Comparison of ENCODE assay signal across 8 cellular contexts in genomic region chr4:107989162-107989536, GRCh38. TPM values are rescaled to one million over a fixed set of nuclear protein-coding genes. Genes with fewer than 3 reads are reported as not detected.
DNase-seq lines count a peak whose midpoint lies in the region; ATAC-seq and TF ChIP-seq lines count a peak whose summit lies in the region.

No MANE protein-coding gene starts in this region.

- H3K36me3 ChIP-seq in OCI-LY7 (ENCODE audit: insufficient read depth, low read length): no peaks in the 10 kb centered on the region
- H3K36me3 ChIP-seq in esophagus squamous epithelium: no peaks in the 10 kb centered on the region
- H3K36me3 ChIP-seq in trophoblast cell (ENCODE audit: control insufficient read depth in 1 of 2, insufficient read depth in 2 of 2, low read length in 2 of 2): no peaks in the 10 kb centered on the region

- H3K9me2 ChIP-seq in OCI-LY7 (ENCODE audit: insufficient read depth, low read length): no peaks in the 10 kb centered on the region

- H2AK5ac ChIP-seq in trophoblast cell (ENCODE audit: low read length): no peak overlapping the region

- H2BK12ac ChIP-seq in trophoblast cell (ENCODE audit: low read length): no peak overlapping the region

- peak overlapping the region; percentile 97 for H3K4me2 ChIP-seq in OCI-LY7 (ENCODE audit: low read length)
- peak overlapping the region; percentile 82 for H3K4me2 ChIP-seq in trophoblast cell (ENCODE audit: low read length)

- H4K91ac ChIP-seq in trophoblast cell (ENCODE audit: low read depth, low read length): no peak overlapping the region

- H3K9me3 ChIP-seq in OCI-LY7 (ENCODE audit: low read length): no peaks in the 10 kb centered on the region
- H3K9me3 ChIP-seq in esophagus squamous epithelium: no peaks in the 10 kb centered on the region
- H3K9me3 ChIP-seq in trophoblast cell (ENCODE audit: insufficient read depth, low read depth, low read length): no peaks in the 10 kb centered on the region

- no peak overlapping the region for H4K8ac ChIP-seq in trophoblast cell (ENCODE audit: low read depth, low read length)

- DNase-seq in DMS53 (lab: John Stamatoyannopoulos, UW): peak; percentile 34
- DNase-seq in DMS53 treated with DMSO at 0.1 percent for 48 hours (lab: John Stamatoyannopoulos, UW; ENCODE audit: unreplicated experiment): no peak
- no peak for DNase-seq in OCI-LY7 (ENCODE audit: low spot score)
- no peak for DNase-seq in esophagus squamous epithelium (lab: John Stamatoyannopoulos, UW)
- DNase-seq in trophoblast cell: no peak
- no peak for DNase-seq in GDM1 (lab: John Stamatoyannopoulos, UW)

- H3K4me3 ChIP-seq in OCI-LY7 (ENCODE audit: low read depth, low read length, poor library complexity, severe bottlenecking) (peak overlapping the region; percentile 99), esophagus squamous epithelium (peak overlapping the region; percentile 67 to 88 (median 76)), trophoblast cell (ENCODE audit: low read depth, low read length) (no peak overlapping the region)

- BruUV-seq in OCI-LY7 (replicated peaks; lab: Mats Ljungman, UMichigan): TSS peak; percentile 87

- H4K20me1 ChIP-seq in OCI-LY7 (ENCODE audit: insufficient read depth, low read length): peaks cover 26% of the 10 kb centered on the region

- POLR2A ChIA-PET in OCI-LY7 (lab: Charles Lee): interaction anchor here (0.9 kb wide), 1 partner anchor 59 kb away, joined by 4 read pairs; no protein-coding TSS in a partner anchor

- CTCF ChIA-PET in OCI-LY7 (lab: Charles Lee; ENCODE audit: unreplicated experiment): no interaction called here

- H3K27me3 ChIP-seq in esophagus squamous epithelium: no peaks in the 10 kb centered on the region
- H3K27me3 ChIP-seq in trophoblast cell (ENCODE audit: insufficient read depth, low read length): no peaks in the 10 kb centered on the region

- H4K12ac ChIP-seq in trophoblast cell (ENCODE audit: low read depth, low read length): no peak overlapping the region

- no peak overlapping the region for H3K18ac ChIP-seq in trophoblast cell (ENCODE audit: low read length)

- no peak for TF ChIP-seq CTCF in OCI-LY7 (conservative IDR thresholded peaks at IDR 0.05; ENCODE audit: low read length)
- TF ChIP-seq CTCF in esophagus squamous epithelium (IDR thresholded peaks at IDR 0.05): no peak

- H3K4ac ChIP-seq in trophoblast cell (ENCODE audit: low read depth, low read length): no peak overlapping the region

- peaks cover 40% of the 10 kb centered on the region for H3K4me1 ChIP-seq in OCI-LY7 (ENCODE audit: insufficient read depth, low read length, poor library complexity, severe bottlenecking)
- peaks cover 7 to 64% (median 29%) of the 10 kb centered on the region in 3 donors for H3K4me1 ChIP-seq in esophagus squamous epithelium
- peaks cover 2 to 5% of the 10 kb centered on the region in 2 experiments for H3K4me1 ChIP-seq in trophoblast cell (ENCODE audit: control insufficient read depth in 1 of 2, insufficient read depth in 2 of 2, low read length in 2 of 2)

- H3K79me2 ChIP-seq in OCI-LY7 (ENCODE audit: insufficient read depth, low read depth, low read length): peaks cover 44% of the 10 kb centered on the region
- H3K79me2 ChIP-seq in trophoblast cell (ENCODE audit: control insufficient read depth, insufficient read depth, low read length, poor library complexity): peaks cover 5% of the 10 kb centered on the region

- intact Hi-C loops in OCI-LY7 (cut with micrococcal nuclease; ENCODE audit: unreplicated experiment) (loop anchor here (2.0 kb wide), 2 partner anchors 46 to 56 kb away; no protein-coding TSS in a partner anchor), esophagus squamous epithelium (cut with DNase I) (no loop called here)

- no peak overlapping the region for H3K14ac ChIP-seq in trophoblast cell (ENCODE audit: low read length)

- H3K27ac ChIP-seq in OCI-LY7 (ENCODE audit: low read depth, low read length, poor library complexity, severe bottlenecking) (peak overlapping the region; percentile 29), esophagus squamous epithelium (peak overlapping the region; percentile 82 to 94 (median 92)), trophoblast cell (ENCODE audit: low read depth, low read length) (no peak overlapping the region)

- no peak overlapping the region for H2BK5ac ChIP-seq in trophoblast cell (ENCODE audit: low read depth, low read length, poor library complexity)

- WGBS in esophagus squamous epithelium, 2 donors: 2 to 4% methylated on average over 8 of the region's 8 CpGs
- WGBS in trophoblast cell (ENCODE audit: extremely low coverage, insufficient coverage, insufficient read length): no CpG with 5 or more reads among the region's 8 CpGs

- no peak for TF ChIP-seq POLR2A in esophagus squamous epithelium (IDR thresholded peaks at IDR 0.05)

- no peak overlapping the region for H3K23ac ChIP-seq in trophoblast cell (ENCODE audit: low read length)

- ATAC-seq in GM19467 (IDR thresholded peaks at IDR 0.05; ENCODE audit: unreplicated experiment) (no peak), HG03439 (IDR thresholded peaks at IDR 0.05; ENCODE audit: unreplicated experiment) (no peak)

- H2BK120ac ChIP-seq in trophoblast cell (ENCODE audit: insufficient read depth, low read length, poor library complexity): no peak overlapping the region

- H3K9ac ChIP-seq in trophoblast cell (ENCODE audit: low read length): no peak overlapping the region

- peaks cover 6% of the 10 kb centered on the region for H3K79me1 ChIP-seq in trophoblast cell (ENCODE audit: low read length)

- H2AFZ ChIP-seq in OCI-LY7 (ENCODE audit: low read length) (peak overlapping the region; percentile 96), trophoblast cell (ENCODE audit: insufficient read depth, low read length, poor library complexity) (peak overlapping the region; percentile 63)

RNA-seq across cellular contexts. Expression of gene HADH, which starts 0.5 kb away (rescaled TPM):
- total RNA-seq in OCI-LY7 (2014; rRNA removed; shearing (Covaris generic)): 31.2 and 32.3 TPM in 2 replicates
- total RNA-seq in OCI-LY7 (2022) (78.7 and 87.8 TPM in 2 replicates), esophagus squamous epithelium (10 to 100 TPM; 26.8 to 46.5 (median 38.1) TPM)
- 22.8 and 23.7 TPM in 2 replicates for polyA plus RNA-seq in trophoblast cell (2013)

RNA-seq across cellular contexts. Expression of gene CYP2U1, which starts 57.8 kb away (rescaled TPM):
- total RNA-seq in OCI-LY7 (2014; rRNA removed; shearing (Covaris generic)): 5.6 and 7.4 TPM in 2 replicates
- total RNA-seq in OCI-LY7 (2022) (11.8 and 14.8 TPM in 2 replicates), esophagus squamous epithelium (1 to 10 TPM; 1.8 to 8.4 (median 4.5) TPM)
- 0.49 and 0.56 TPM in 2 replicates for polyA plus RNA-seq in trophoblast cell (2013)
